Comparison of ENCODE assay signal across 10 cellular contexts in the genomic region with DNA sequence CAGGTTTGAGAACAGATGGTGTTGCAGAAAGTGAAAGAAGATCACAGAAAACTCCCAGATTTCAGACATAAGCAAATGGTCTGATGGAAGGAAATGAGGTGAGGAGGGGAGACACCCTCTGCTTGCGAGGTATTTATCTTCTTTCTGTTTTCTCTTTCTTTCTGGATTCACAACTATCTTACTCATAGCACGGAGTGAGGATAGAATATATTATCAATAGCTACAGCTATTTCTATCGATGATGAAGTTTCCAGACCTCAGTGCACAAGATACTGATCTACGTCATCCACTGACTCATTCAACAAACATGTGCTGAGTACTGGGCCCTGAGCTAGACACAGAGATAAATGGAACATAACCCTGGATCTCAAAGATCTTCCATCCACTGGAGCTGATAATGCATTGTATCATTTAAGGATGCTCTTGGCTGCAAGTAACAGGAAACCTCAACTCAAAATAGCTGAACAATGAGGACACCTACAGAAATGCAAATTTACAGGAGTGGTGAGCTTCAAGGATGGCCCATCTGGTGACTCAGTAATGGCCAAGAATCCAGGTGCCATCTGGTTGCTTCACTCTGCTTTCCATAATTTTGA. TPM values are rescaled to one million over a fixed set of nuclear protein-coding genes. Genes with fewer than 3 reads are reported as not detected.
DNase-seq lines count a peak whose midpoint lies in the region; ATAC-seq and TF ChIP-seq lines count a peak whose summit lies in the region.
"Had no signal": no experiment of that assay in that cellular context is flagged by ENCODE, and none has a peak within 500 bp of the region (broad histone marks: within the 10 kb centered on the region; RNA-seq: fewer than 3 reads in every experiment).

No MANE protein-coding gene starts in this region.

- H3K9me3 Mint-ChIP-seq in activated T-helper 1 cell treated with anti-CD3 and anti-CD28 coated beads, Interleukin-12 subunit alpha, Interleukin-12 subunit beta, Interleukin-2, Interleukin-4 antibody, amounts not matched to agents 30 ng/mL and 10 ng/mL and 1 ng/mL, durations not matched to agents 14 hours and 24 hours and 36 hours, result no peaks in the 10 kb centered on the region

- POLR2A ChIA-PET in GM10248 (lab: Yijun Ruan, JAX), result interaction anchor here (1.1 kb wide), 1 partner anchor 117 kb away, joined by 7 read pairs; the partner anchor contains the start of gene WDR1

- intact Hi-C loops in activated T-helper 1 cell treated with anti-CD3 and anti-CD28 coated beads, Interleukin-12 subunit alpha, Interleukin-12 subunit beta, Interleukin-2, Interleukin-4 antibody, amounts not matched to agents 30 ng/mL and 10 ng/mL and 1 ng/mL, durations not matched to agents 14 hours and 24 hours and 36 hours (cut with micrococcal nuclease), result loop anchor here (1.0 to 5.0 kb wide), 3 partner anchors 31 to 732 kb away; no protein-coding TSS in a partner anchor

- ATAC-seq in GM19328 (IDR thresholded peaks at IDR 0.05; ENCODE audit: unreplicated experiment), result peak; percentile 35
- ATAC-seq in HG03025 (IDR thresholded peaks at IDR 0.05; ENCODE audit: low FRiP score, unreplicated experiment), result peak; percentile 40
- ATAC-seq: Panc1 had no signal

- H3K36me3 Mint-ChIP-seq in activated T-helper 1 cell treated with anti-CD3 and anti-CD28 coated beads, Interleukin-12 subunit alpha, Interleukin-12 subunit beta, Interleukin-2, Interleukin-4 antibody, amounts not matched to agents 30 ng/mL and 10 ng/mL and 1 ng/mL, durations not matched to agents 14 hours and 24 hours and 36 hours (ENCODE audit: low read depth), result peaks cover 2% of the 10 kb centered on the region

- no peaks in the 10 kb centered on the region for H3K27me3 Mint-ChIP-seq in activated T-helper 1 cell treated with anti-CD3 and anti-CD28 coated beads, Interleukin-12 subunit alpha, Interleukin-12 subunit beta, Interleukin-2, Interleukin-4 antibody, amounts not matched to agents 30 ng/mL and 10 ng/mL and 1 ng/mL, durations not matched to agents 14 hours and 24 hours and 36 hours (ENCODE audit: insufficient read depth)

- TF ChIP-seq CTCF in GM10248 (IDR thresholded peaks at IDR 0.05; ENCODE audit: control extremely low read depth, extremely low read depth, low read depth, missing control alignments) (no peak), GM20000 (IDR thresholded peaks at IDR 0.05; ENCODE audit: extremely low read depth, missing control alignments) (no peak)

- CTCF ChIA-PET in GM10248 (lab: Yijun Ruan, JAX), result interaction anchor here (1.3 to 4.5 kb wide), 5 partner anchors 10 to 51 kb away, joined by 3 to 49 read pairs (median 6); no protein-coding TSS in a partner anchor

- peak overlapping the region; percentile 49 for H3K27ac Mint-ChIP-seq in activated T-helper 1 cell treated with anti-CD3 and anti-CD28 coated beads, Interleukin-12 subunit alpha, Interleukin-12 subunit beta, Interleukin-2, Interleukin-4 antibody, amounts not matched to agents 30 ng/mL and 10 ng/mL and 1 ng/mL, durations not matched to agents 14 hours and 24 hours and 36 hours

- H3K4me3 Mint-ChIP-seq in activated T-helper 1 cell treated with anti-CD3 and anti-CD28 coated beads, Interleukin-12 subunit alpha, Interleukin-12 subunit beta, Interleukin-2, Interleukin-4 antibody, amounts not matched to agents 30 ng/mL and 10 ng/mL and 1 ng/mL, durations not matched to agents 14 hours and 24 hours and 36 hours, result no peak overlapping the region

- DNase-seq in GM10248 (ENCODE audit: extremely low spot score) (peak; percentile 38), KG1 (lab: John Stamatoyannopoulos, UW) (no peak), SKM-1 (lab: John Stamatoyannopoulos, UW; ENCODE audit: unreplicated experiment) (no peak), NCI-H2107 (lab: John Stamatoyannopoulos, UW) (no peak), GM20000 (ENCODE audit: low spot score) (no peak)
- no peak for DNase-seq in activated T-helper 1 cell treated with anti-CD3 and anti-CD28 coated beads, Interleukin-12 subunit alpha, Interleukin-12 subunit beta, Interleukin-2, Interleukin-4 antibody, amounts not matched to agents 30 ng/mL and 10 ng/mL and 1 ng/mL, durations not matched to agents 14 hours and 24 hours and 36 hours (ENCODE audit: low spot score)

- H3K4me1 Mint-ChIP-seq in activated T-helper 1 cell treated with anti-CD3 and anti-CD28 coated beads, Interleukin-12 subunit alpha, Interleukin-12 subunit beta, Interleukin-2, Interleukin-4 antibody, amounts not matched to agents 30 ng/mL and 10 ng/mL and 1 ng/mL, durations not matched to agents 14 hours and 24 hours and 36 hours (ENCODE audit: low read depth), result peaks cover 49% of the 10 kb centered on the region

RNA-seq across cellular contexts. Expression of gene SLC2A9, which starts 21.2 kb away (rescaled TPM):
- 3.4 and 4.5 TPM in 2 replicates for total RNA-seq in activated T-helper 1 cell treated with anti-CD3 and anti-CD28 coated beads, Interleukin-12 subunit alpha, Interleukin-12 subunit beta, Interleukin-2, Interleukin-4 antibody, amounts not matched to agents 30 ng/mL and 10 ng/mL and 1 ng/mL, durations not matched to agents 14 hours and 24 hours and 36 hours
- total RNA-seq: G401 had no signal
